Comparison of ENCODE assay signal across 22 cellular contexts in the genomic region with DNA sequence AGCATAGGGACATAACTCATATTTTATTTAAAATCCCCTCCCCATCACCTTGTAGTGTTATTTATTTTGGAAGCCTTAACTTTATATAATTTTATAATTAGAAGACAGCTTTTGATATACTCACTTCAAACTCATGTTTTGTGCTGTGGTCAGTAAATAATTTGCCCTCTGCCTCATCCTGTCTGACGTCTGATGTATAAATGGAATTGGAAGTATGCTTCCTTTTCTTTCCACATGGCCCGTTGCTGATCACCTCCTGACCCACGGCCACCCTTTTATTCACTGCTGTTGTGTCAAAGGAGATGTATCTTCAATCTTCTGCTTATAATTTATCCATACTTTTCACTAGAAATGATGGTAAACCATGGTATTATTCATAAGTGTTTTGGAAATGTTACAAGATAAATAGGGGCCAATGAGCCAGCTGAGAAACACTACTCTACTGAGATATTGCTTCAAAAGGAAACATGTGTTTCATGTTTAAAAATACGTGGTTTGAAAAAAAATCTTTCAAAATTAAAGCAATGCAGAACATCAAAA.
"Had no signal": no experiment of that assay in that cellular context is flagged by ENCODE, and none has a peak within 500 bp of the region (broad histone marks: within the 10 kb centered on the region; RNA-seq: fewer than 3 reads in every experiment).

No MANE protein-coding gene starts in this region.

- H3K36me3 ChIP-seq: tibial artery had no signal

- H3K27me3 ChIP-seq: hepatocyte, tibial artery had no signal

- DNase-seq: activated CD4-positive, alpha-beta T cell treated with anti-CD3 and anti-CD28 coated beads, Interleukin-2, amount 10 ng/mL, durations not matched to agents 24 days and 14 days; activated CD4-positive, CD25-positive, alpha-beta regulatory T cell; activated CD8-positive, alpha-beta T cell treated with anti-CD3 and anti-CD28 coated beads for 36 hours; activated naive CD4-positive, alpha-beta T cell; activated naive CD8-positive, alpha-beta T cell treated with anti-CD3 and anti-CD28 coated beads for 36 hours; activated T-cell treated with anti-CD3 and anti-CD28 coated beads, Interleukin-2, amount 50 U/mL, for 1 hour; amniotic stem cell; stimulated activated CD4-positive, alpha-beta T cell treated with anti-CD3 and anti-CD28 coated beads, Interleukin-12 subunit alpha, Interleukin-12 subunit beta, amount 100 ng/mL, for 4 hours; stimulated activated CD4-positive, alpha-beta T cell treated with anti-CD3 and anti-CD28 coated beads, Interleukin-1b, Interleukin-23, amount 100 ng/mL, for 48 hours; stimulated activated CD8-positive, alpha-beta memory T cell treated with anti-CD3 and anti-CD28 coated beads, Interleukin-4, amount 100 ng/mL, for 48 hours; stimulated activated naive CD4-positive, alpha-beta T cell treated with Interleukin-2 at 50 U/mL for 16 hours; substantia nigra; T1000; tibial artery had no signal

- H3K4me3 ChIP-seq: coronary artery, hepatocyte, lung, tibial artery had no signal

- H3K4me1 ChIP-seq: parathyroid adenoma, tibial artery had no signal

- ATAC-seq: activated CD8-positive, alpha-beta T cell treated with anti-CD3 and anti-CD28 coated beads for 36 hours; activated T-helper 17 cell treated with anti-CD3 and anti-CD28 coated beads, Interleukin-2, amount 50 U/mL, for 72 hours; left lobe of liver had no signal

- H2AFZ ChIP-seq: hepatocyte, parathyroid adenoma had no signal

- H3K79me2 ChIP-seq: hepatocyte, parathyroid adenoma had no signal

- H3K9me3 ChIP-seq: tibial artery had no signal

- FAIRE-seq: islet of Langerhans, urothelium cell line had no signal

- H3K9ac ChIP-seq: parathyroid adenoma had no signal

- H3K27ac ChIP-seq: coronary artery, hepatocyte, parathyroid adenoma, tibial artery had no signal

- H3K4me2 ChIP-seq: hepatocyte had no signal
